ENCODE assay signal across 21 cellular contexts in the genomic region with DNA sequence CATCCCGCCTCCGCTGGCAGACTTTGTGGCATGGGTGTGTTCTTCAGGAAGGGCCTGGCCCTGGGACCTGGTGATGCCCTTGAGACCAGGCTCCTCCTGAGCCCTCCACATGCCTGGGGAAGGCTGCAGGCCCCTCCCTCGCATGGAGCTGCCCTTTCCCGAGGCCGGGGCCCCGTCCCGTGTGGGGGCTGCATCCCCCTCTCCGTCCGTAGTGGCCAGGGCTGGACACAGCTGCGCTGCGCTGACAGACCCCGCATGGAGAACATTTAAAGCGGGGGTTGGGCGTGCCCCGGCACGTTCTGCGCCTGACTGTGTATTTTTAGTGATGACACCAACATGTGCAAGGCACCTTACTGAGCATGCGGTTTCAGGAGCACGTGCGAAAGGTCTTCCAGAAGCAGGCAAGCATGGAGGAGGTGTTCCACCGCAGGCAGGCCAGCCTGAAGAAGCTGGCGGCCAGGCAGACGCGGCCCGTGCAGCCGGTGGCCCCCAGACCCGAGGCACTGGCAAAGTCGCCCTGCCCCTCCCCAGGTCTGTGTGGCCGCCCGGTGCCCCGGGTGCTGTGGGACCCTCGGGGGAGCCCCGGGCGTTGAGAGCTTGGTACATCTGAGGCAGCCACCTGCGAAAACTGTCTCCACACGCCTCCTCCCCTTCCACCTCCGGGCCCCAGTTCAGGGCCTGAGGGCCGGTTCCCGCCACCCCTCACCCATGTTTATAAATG. TPM values are rescaled to one million over a fixed set of nuclear protein-coding genes. Genes with fewer than 3 reads are reported as not detected.
"Had no signal": no experiment of that assay in that cellular context is flagged by ENCODE, and none has a peak within 500 bp of the region (broad histone marks: within the 10 kb centered on the region; RNA-seq: fewer than 3 reads in every experiment).

No MANE protein-coding gene starts in this region.

- H3K4me1 ChIP-seq: adrenal gland, upper lobe of left lung had no signal

- H3K4me3 ChIP-seq: adrenal gland, lung, SK-N-MC, upper lobe of left lung had no signal

- H3K27ac ChIP-seq: adrenal gland, epithelial cell of prostate, SK-N-MC, upper lobe of left lung had no signal

- H3K9me3 ChIP-seq: adrenal gland, upper lobe of left lung had no signal

- H3K9me3 Mint-ChIP-seq: activated naive CD4-positive, alpha-beta T cell treated with anti-CD3 and anti-CD28 coated beads, Interleukin-2, amount 50 U/mL, for 72 hours; activated T-helper 1 cell treated with anti-CD3 and anti-CD28 coated beads, Interleukin-12 subunit alpha, Interleukin-12 subunit beta, Interleukin-2, Interleukin-4 antibody, amounts not matched to agents 30 ng/mL and 10 ng/mL and 1 ng/mL, durations not matched to agents 14 hours and 24 hours and 36 hours; natural killer cell treated with Interleukin-12 subunit alpha and Interleukin-12 subunit beta and Interleukin-15 and Interleukin-18, amount 100 ng/mL, for 72 hours; stimulated activated naive CD8-positive, alpha-beta T cell treated with anti-CD3 and anti-CD28 coated beads, Interleukin-15, Interleukin-2, amounts not matched to agents 100 ng/mL and 50 ng/mL, for 24 hours had no signal

- FAIRE-seq: bronchial epithelial cell had no signal

- H3K27ac Mint-ChIP-seq: activated B cell treated with CpG ODN at 0.5 μM for 24 hours; activated CD4-positive, alpha-beta memory T cell treated with anti-CD3 and anti-CD28 coated beads for 36 hours; activated T-helper 1 cell treated with anti-CD3 and anti-CD28 coated beads, Interleukin-12 subunit alpha, Interleukin-12 subunit beta, Interleukin-2, Interleukin-4 antibody, amounts not matched to agents 30 ng/mL and 10 ng/mL and 1 ng/mL, durations not matched to agents 14 hours and 24 hours and 36 hours; mesothelial cell of epicardium; stimulated activated naive CD8-positive, alpha-beta T cell treated with anti-CD3 and anti-CD28 coated beads, Interleukin-15, Interleukin-2, amounts not matched to agents 100 ng/mL and 50 ng/mL, for 24 hours had no signal

- H3K4me3 Mint-ChIP-seq: activated B cell treated with CpG ODN at 0.5 μM for 24 hours; activated CD4-positive, alpha-beta memory T cell treated with anti-CD3 and anti-CD28 coated beads for 36 hours; activated T-helper 1 cell treated with anti-CD3 and anti-CD28 coated beads, Interleukin-12 subunit alpha, Interleukin-12 subunit beta, Interleukin-2, Interleukin-4 antibody, amounts not matched to agents 30 ng/mL and 10 ng/mL and 1 ng/mL, durations not matched to agents 14 hours and 24 hours and 36 hours; mesothelial cell of epicardium; natural killer cell treated with Interleukin-12 subunit alpha and Interleukin-12 subunit beta and Interleukin-15 and Interleukin-18, amount 100 ng/mL, for 72 hours; stimulated activated naive CD8-positive, alpha-beta T cell treated with anti-CD3 and anti-CD28 coated beads, Interleukin-15, Interleukin-2, amounts not matched to agents 100 ng/mL and 50 ng/mL, for 24 hours had no signal

- H3K36me3 Mint-ChIP-seq: natural killer cell treated with Interleukin-12 subunit alpha and Interleukin-12 subunit beta and Interleukin-15 and Interleukin-18, amount 100 ng/mL, for 72 hours had no signal

- H3K4me1 Mint-ChIP-seq: activated B cell treated with CpG ODN at 0.5 μM for 24 hours, mesothelial cell of epicardium had no signal

- DNase-seq: activated B cell treated with CpG ODN at 0.5 μM for 24 hours; activated CD4-positive, alpha-beta memory T cell treated with anti-CD3 and anti-CD28 coated beads for 36 hours; activated CD4-positive, alpha-beta T cell treated with anti-CD3 and anti-CD28 coated beads for 4 hours; activated gamma-delta T cell treated with Interleukin-2 at 50 U/mL for 16 hours; activated T-cell treated with anti-CD3 and anti-CD28 coated beads for 4 hours; adrenal gland; dermis blood vessel endothelial cell; foreskin fibroblast; kidney glomerular epithelial cell; stimulated activated CD4-positive, alpha-beta T cell treated with anti-CD3 and anti-CD28 coated beads, Interleukin-2, amount 100 ng/mL, for 24 hours had no signal

- ATAC-seq: activated naive CD4-positive, alpha-beta T cell treated with anti-CD3 and anti-CD28 coated beads, Interleukin-2, amount 50 U/mL, for 72 hours; natural killer cell treated with Interleukin-12 subunit alpha and Interleukin-12 subunit beta and Interleukin-15 and Interleukin-18, amount 100 ng/mL, for 72 hours had no signal

- H3K27me3 ChIP-seq: adrenal gland, upper lobe of left lung had no signal

- H3K27me3 Mint-ChIP-seq: activated B cell treated with CpG ODN at 0.5 μM for 24 hours; activated CD4-positive, alpha-beta memory T cell treated with anti-CD3 and anti-CD28 coated beads for 36 hours; natural killer cell treated with Interleukin-12 subunit alpha and Interleukin-12 subunit beta and Interleukin-15 and Interleukin-18, amount 100 ng/mL, for 72 hours; stimulated activated naive CD8-positive, alpha-beta T cell treated with anti-CD3 and anti-CD28 coated beads, Interleukin-15, Interleukin-2, amounts not matched to agents 100 ng/mL and 50 ng/mL, for 24 hours had no signal

RNA-seq across cellular contexts. Expression of gene F7, which starts 28.8 kb away (rescaled TPM):
- total RNA-seq: activated B cell treated with CpG ODN at 0.5 μM for 24 hours; activated naive CD4-positive, alpha-beta T cell treated with anti-CD3 and anti-CD28 coated beads, Interleukin-2, amount 50 U/mL, for 72 hours; activated T-helper 1 cell treated with anti-CD3 and anti-CD28 coated beads, Interleukin-12 subunit alpha, Interleukin-12 subunit beta, Interleukin-2, Interleukin-4 antibody, amounts not matched to agents 30 ng/mL and 10 ng/mL and 1 ng/mL, durations not matched to agents 14 hours and 24 hours and 36 hours; bronchial epithelial cell; dermis blood vessel endothelial cell; natural killer cell treated with Interleukin-12 subunit alpha and Interleukin-12 subunit beta and Interleukin-15 and Interleukin-18, amount 100 ng/mL, for 72 hours; T-helper 2 cell treated with Interferon-gamma antibody and Interleukin-4, amounts not matched to agents 100 ng/mL and 5 ng/mL, for 36 hours had no signal

RNA-seq across cellular contexts. Expression of gene F10, which starts 45.8 kb away (rescaled TPM):
- total RNA-seq: activated B cell treated with CpG ODN at 0.5 μM for 24 hours; activated CD4-positive, alpha-beta memory T cell treated with anti-CD3 and anti-CD28 coated beads for 36 hours; activated naive CD4-positive, alpha-beta T cell treated with anti-CD3 and anti-CD28 coated beads, Interleukin-2, amount 50 U/mL, for 72 hours; activated T-helper 1 cell treated with anti-CD3 and anti-CD28 coated beads, Interleukin-12 subunit alpha, Interleukin-12 subunit beta, Interleukin-2, Interleukin-4 antibody, amounts not matched to agents 30 ng/mL and 10 ng/mL and 1 ng/mL, durations not matched to agents 14 hours and 24 hours and 36 hours; dermis blood vessel endothelial cell; natural killer cell treated with Interleukin-12 subunit alpha and Interleukin-12 subunit beta and Interleukin-15 and Interleukin-18, amount 100 ng/mL, for 72 hours; T-helper 2 cell treated with Interferon-gamma antibody and Interleukin-4, amounts not matched to agents 100 ng/mL and 5 ng/mL, for 36 hours had no signal
